ENCODE assay signal across 12 cellular contexts in genomic region chr3:14429689-14430452, GRCh38. TPM values are rescaled to one million over a fixed set of nuclear protein-coding genes. Genes with fewer than 3 reads are reported as not detected.
A peak's percentile ranks its signal among the peaks of the same experiment; 100 is the strongest.
DNase-seq lines count a peak whose midpoint lies in the region; ATAC-seq lines count a peak whose summit lies in the region.
"Had no signal": no experiment of that assay in that cellular context is flagged by ENCODE, and none has a peak within 500 bp of the region (broad histone marks: within the 10 kb centered on the region; RNA-seq: fewer than 3 reads in every experiment).

No MANE protein-coding gene starts in this region.

- H3K27ac Mint-ChIP-seq in stimulated activated naive CD8-positive, alpha-beta T cell treated with anti-CD3 and anti-CD28 coated beads, Interleukin-15, Interleukin-2, amounts not matched to agents 100 ng/mL and 50 ng/mL, for 24 hours = peak overlapping the region; percentile 73
- H3K27ac Mint-ChIP-seq in activated CD8-positive, alpha-beta T cell treated with anti-CD3 and anti-CD28 coated beads, Interleukin-2, amount 10 ng/mL, durations not matched to agents 7 days and 5 days = peak overlapping the region; percentile 99
- H3K27ac Mint-ChIP-seq in naive B cell = peak overlapping the region; percentile 81 to 99 (median 98)

- intact Hi-C loops in sciatic nerve (cut with DNase I) = no loop called here

- no peaks in the 10 kb centered on the region for H3K9me3 Mint-ChIP-seq in stimulated activated naive CD8-positive, alpha-beta T cell treated with anti-CD3 and anti-CD28 coated beads, Interleukin-15, Interleukin-2, amounts not matched to agents 100 ng/mL and 50 ng/mL, for 24 hours
- no peaks in the 10 kb centered on the region for H3K9me3 Mint-ChIP-seq in activated CD8-positive, alpha-beta T cell treated with anti-CD3 and anti-CD28 coated beads, Interleukin-2, amount 10 ng/mL, durations not matched to agents 7 days and 5 days (ENCODE audit: insufficient read depth)
- no peaks in the 10 kb centered on the region for H3K9me3 Mint-ChIP-seq in naive B cell

- no peak for ATAC-seq in stimulated activated naive CD8-positive, alpha-beta T cell treated with anti-CD3 and anti-CD28 coated beads, Interleukin-15, Interleukin-2, amounts not matched to agents 100 U/mL and 50 U/mL, for 24 hours
- no peak for ATAC-seq in activated CD8-positive, alpha-beta T cell treated with anti-CD3 and anti-CD28 coated beads, Interleukin-2, amount 10 ng/mL, durations not matched to agents 7 days and 5 days
- no peak for ATAC-seq in naive B cell (ENCODE audit: low read depth in 2 of 2)
- ATAC-seq in GM19324 (IDR thresholded peaks at IDR 0.05; ENCODE audit: low FRiP score, unreplicated experiment) = no peak
- ATAC-seq in GM18861 (IDR thresholded peaks at IDR 0.05; ENCODE audit: unreplicated experiment) = no peak
- no peak for ATAC-seq in sciatic nerve
- ATAC-seq: heart left ventricle, left lobe of liver had no signal

- peaks cover 28% of the 10 kb centered on the region for H3K36me3 Mint-ChIP-seq in stimulated activated naive CD8-positive, alpha-beta T cell treated with anti-CD3 and anti-CD28 coated beads, Interleukin-15, Interleukin-2, amounts not matched to agents 100 ng/mL and 50 ng/mL, for 24 hours (ENCODE audit: low read depth)
- peaks cover 12% of the 10 kb centered on the region for H3K36me3 Mint-ChIP-seq in activated CD8-positive, alpha-beta T cell treated with anti-CD3 and anti-CD28 coated beads, Interleukin-2, amount 10 ng/mL, durations not matched to agents 7 days and 5 days (ENCODE audit: low read depth)
- H3K36me3 Mint-ChIP-seq in naive B cell = no peaks in the 10 kb centered on the region

- POLR2A ChIA-PET in activated CD8-positive, alpha-beta T cell treated with anti-CD3 and anti-CD28 coated beads, Interleukin-2, amount 10 ng/mL, durations not matched to agents 7 days and 5 days (lab: Charles Lee) = interaction anchor here (1.0 to 5.1 kb wide), 2 partner anchors 26 to 305 kb away, joined by 3 to 45 read pairs; partner anchors contain the start of genes CHCHD4, SLC6A6 and TMEM43

- CTCF ChIA-PET in activated CD8-positive, alpha-beta T cell treated with anti-CD3 and anti-CD28 coated beads, Interleukin-2, amount 10 ng/mL, durations not matched to agents 7 days and 5 days (lab: Charles Lee) = interaction anchor here (0.5 to 3.2 kb wide), 5 partner anchors 9 to 264 kb away, joined by 3 to 18 read pairs (median 3); partner anchors contain the start of gene SLC6A6

- peaks cover 98% of the 10 kb centered on the region for H3K4me1 Mint-ChIP-seq in stimulated activated naive CD8-positive, alpha-beta T cell treated with anti-CD3 and anti-CD28 coated beads, Interleukin-15, Interleukin-2, amounts not matched to agents 100 ng/mL and 50 ng/mL, for 24 hours (ENCODE audit: low read depth)
- H3K4me1 Mint-ChIP-seq in activated CD8-positive, alpha-beta T cell treated with anti-CD3 and anti-CD28 coated beads, Interleukin-2, amount 10 ng/mL, durations not matched to agents 7 days and 5 days (ENCODE audit: low read depth) = peaks cover 96% of the 10 kb centered on the region
- peaks cover 84 to 99% (median 95%) of the 10 kb centered on the region in 3 donors for H3K4me1 Mint-ChIP-seq in naive B cell

- no peaks in the 10 kb centered on the region for H3K27me3 Mint-ChIP-seq in stimulated activated naive CD8-positive, alpha-beta T cell treated with anti-CD3 and anti-CD28 coated beads, Interleukin-15, Interleukin-2, amounts not matched to agents 100 ng/mL and 50 ng/mL, for 24 hours
- H3K27me3 Mint-ChIP-seq in activated CD8-positive, alpha-beta T cell treated with anti-CD3 and anti-CD28 coated beads, Interleukin-2, amount 10 ng/mL, durations not matched to agents 7 days and 5 days (ENCODE audit: low read depth) = no peaks in the 10 kb centered on the region
- H3K27me3 Mint-ChIP-seq in naive B cell = no peaks in the 10 kb centered on the region

- no peak for DNase-seq in stimulated activated naive CD8-positive, alpha-beta T cell treated with anti-CD3 and anti-CD28 coated beads, Interleukin-15, Interleukin-2, amounts not matched to agents 100 U/mL and 50 U/mL, for 24 hours
- no peak for DNase-seq in activated CD8-positive, alpha-beta T cell treated with anti-CD3 and anti-CD28 coated beads, Interleukin-2, amount 10 ng/mL, durations not matched to agents 7 days and 5 days
- DNase-seq in naive B cell (no peak), midbrain (lab: John Stamatoyannopoulos, UW) (no peak), sciatic nerve (ENCODE audit: low spot score) (no peak)
- DNase-seq: BE2C, ovary had no signal

- H3K4me3 Mint-ChIP-seq in stimulated activated naive CD8-positive, alpha-beta T cell treated with anti-CD3 and anti-CD28 coated beads, Interleukin-15, Interleukin-2, amounts not matched to agents 100 ng/mL and 50 ng/mL, for 24 hours = peak overlapping the region; percentile 0
- H3K4me3 Mint-ChIP-seq in activated CD8-positive, alpha-beta T cell treated with anti-CD3 and anti-CD28 coated beads, Interleukin-2, amount 10 ng/mL, durations not matched to agents 7 days and 5 days = peak overlapping the region; percentile 12
- H3K4me3 Mint-ChIP-seq in naive B cell = peak overlapping the region in 5 of 8 donors; percentile 5 to 65 (median 45)

RNA-seq across cellular contexts. Expression of gene SLC6A6, which starts 27.5 kb away (rescaled TPM):
- total RNA-seq in activated CD8-positive, alpha-beta T cell treated with anti-CD3 and anti-CD28 coated beads, Interleukin-2, amount 10 ng/mL, durations not matched to agents 7 days and 5 days = 10 to 100 TPM; 36.8 to 37.9 TPM
- 1 to 10 TPM; 4.7 to 9.1 (median 6.2) TPM for polyA plus RNA-seq in naive B cell (ENCODE audit: low read depth in 6 of 6)
- 37.5 TPM for total RNA-seq in sciatic nerve
